Comparison of ENCODE assay signal across 10 cellular contexts in genomic region chr21:33070921-33071877, GRCh38. TPM values are rescaled to one million over a fixed set of nuclear protein-coding genes. Genes with fewer than 3 reads are reported as not detected.
DNase-seq lines count a peak whose midpoint lies in the region; ATAC-seq and TF ChIP-seq lines count a peak whose summit lies in the region.
"Had no signal": no experiment of that assay in that cellular context is flagged by ENCODE, and none has a peak within 500 bp of the region (broad histone marks: within the 10 kb centered on the region; RNA-seq: fewer than 3 reads in every experiment).

No MANE protein-coding gene starts in this region.

- no peaks in the 10 kb centered on the region for H3K4me1 Mint-ChIP-seq in Calu3 (ENCODE audit: low read depth, unreplicated experiment)

- H3K27me3 Mint-ChIP-seq in Calu3 (ENCODE audit: unreplicated experiment), result peaks cover 56% of the 10 kb centered on the region

- H3K4me3 Mint-ChIP-seq in Calu3 (ENCODE audit: low read depth, unreplicated experiment), result peak overlapping the region; percentile 57

- H2AK5ac ChIP-seq in IMR-90 (ENCODE audit: low read depth, low read length), result no peak overlapping the region

- no peak for TF ChIP-seq RAD21 in IMR-90 (IDR thresholded peaks at IDR 0.05; ENCODE audit: low read length)

- POLR2A ChIA-PET in IMR-90 (lab: Charles Lee; ENCODE audit: unreplicated experiment), result no interaction called here

- no peak overlapping the region for H3K23ac ChIP-seq in IMR-90 (ENCODE audit: low read depth, low read length)

- no peak overlapping the region for H2BK15ac ChIP-seq in IMR-90 (ENCODE audit: low read depth, low read length)

- H4K8ac ChIP-seq in IMR-90 (ENCODE audit: low read depth in 2 of 2, low read length in 2 of 2), result no peak overlapping the region

- H2BK120ac ChIP-seq in IMR-90 (ENCODE audit: low read depth, low read length), result no peak overlapping the region

- intact Hi-C loops in Calu3 (cut with micrococcal nuclease; ENCODE audit: unreplicated experiment), result no loop called here
- intact Hi-C loops in IMR-90 (cut with micrococcal nuclease), result no loop called here
- intact Hi-C loops in testis (cut with DNase I; ENCODE audit: low total_unique reads), result no loop called here

- H3K9me3 Mint-ChIP-seq in Calu3 (ENCODE audit: low read depth, unreplicated experiment), result no peaks in the 10 kb centered on the region

- H4K20me1 ChIP-seq in IMR-90 (ENCODE audit: insufficient read depth, low read length), result no peaks in the 10 kb centered on the region

- ATAC-seq in IMR-90 (ENCODE audit: low read depth) (no peak), left lobe of liver (peak; percentile 38)
- ATAC-seq: HCT116 had no signal

- no peak overlapping the region for H2BK5ac ChIP-seq in IMR-90 (ENCODE audit: low read depth, low read length, poor library complexity, severe bottlenecking)

- no peak overlapping the region for H3K9ac ChIP-seq in IMR-90 (ENCODE audit: low read depth, low read length)

- no peak overlapping the region for H3K27ac Mint-ChIP-seq in Calu3 (ENCODE audit: unreplicated experiment)

- BruUV-seq in Calu3 (replicated peaks; lab: Mats Ljungman, UMichigan), result no TSS peak
- no TSS peak for BruUV-seq in IMR-90 (replicated peaks; lab: Mats Ljungman, UMichigan)

- DNase-seq in Calu3, result peak; percentile 5
- DNase-seq in IMR-90, result no peak
- DNase-seq in astrocyte of the hippocampus (ENCODE audit: low read depth, low spot score), result peak; percentile 46
- DNase-seq in left lobe of liver (ENCODE audit: low spot score), result no peak
- DNase-seq in testis, result no peak
- no peak for DNase-seq in NCI-H774 (lab: John Stamatoyannopoulos, UW)
- DNase-seq in mesenteric fat pad (ENCODE audit: low spot score), result no peak
- DNase-seq in SK-N-DZ (ENCODE audit: low spot score), result no peak

- in situ Hi-C loops in IMR-90 (cut with MboI; ENCODE audit: low sequenced_read_pairs), result no loop called here

- H3K27me3 ChIP-seq in IMR-90 (ENCODE audit: control insufficient read depth, insufficient read depth, low read length), result peaks cover 93% of the 10 kb centered on the region
- no peaks in the 10 kb centered on the region for H3K27me3 ChIP-seq in testis

- dilution Hi-C loops in IMR-90 (cut with HindIII; ENCODE audit: low sequenced_read_pairs, unreplicated experiment), result no loop called here

- no peak overlapping the region for H3K4me3 ChIP-seq in IMR-90 (ENCODE audit: insufficient read depth, low read depth, low read length)
- H3K4me3 ChIP-seq in testis, result peak overlapping the region; percentile 24 to 58

- peaks cover 4% of the 10 kb centered on the region; the same call in 1 of the 2 replicates for H3K9me3 ChIP-seq in IMR-90 (ENCODE audit: control insufficient read depth, insufficient read depth, low read length)
- H3K9me3 ChIP-seq in testis, result no peaks in the 10 kb centered on the region

- H2AK9ac ChIP-seq in IMR-90 (replicated peaks; ENCODE audit: low read depth, low read length, poor library complexity), result no peak overlapping the region

- H3K36me3 Mint-ChIP-seq in Calu3 (ENCODE audit: insufficient read depth, unreplicated experiment), result no peaks in the 10 kb centered on the region

- H3K9me1 ChIP-seq in IMR-90 (ENCODE audit: insufficient read depth, low read length), result no peaks in the 10 kb centered on the region

- TF ChIP-seq CTCF in Calu3 (IDR thresholded peaks at IDR 0.05; ENCODE audit: unreplicated experiment), result no peak
- no peak for TF ChIP-seq CTCF in IMR-90 (conservative IDR thresholded peaks at IDR 0.05; ENCODE audit: low read depth, low read length)
- TF ChIP-seq CTCF in testis (IDR thresholded peaks at IDR 0.05), result no peak

- H3K27ac ChIP-seq in IMR-90 (ENCODE audit: insufficient read depth, low read length) (no peak overlapping the region), testis (no peak overlapping the region)

- H3K4me2 ChIP-seq in IMR-90 (ENCODE audit: low read depth, low read length), result no peak overlapping the region; the same call in 1 of the 2 replicates

- no peak overlapping the region for H3K56ac ChIP-seq in IMR-90 (ENCODE audit: extremely low read depth, insufficient read depth, low read length)

- WGBS in IMR-90 (ENCODE audit: extremely low coverage in 2 of 2, insufficient read length in 1 of 2), 2 experiments, result 0% methylated on average over 21 of the region's 87 CpGs; no CpG with 5 or more reads in 1 of the 2 experiments
- 3 to 5% methylated on average over 6 to 62 of the region's 87 CpGs for WGBS in testis, 2 donors

- no peaks in the 10 kb centered on the region for H3K79me1 ChIP-seq in IMR-90 (ENCODE audit: low read depth in 1 of 2, low read length in 2 of 2)

- CTCF ChIA-PET in Calu3 (lab: Charles Lee), result no interaction called here
- CTCF ChIA-PET in IMR-90 (lab: Yijun Ruan, JAX), result no interaction called here

- H3K4me1 ChIP-seq in IMR-90 (ENCODE audit: control insufficient read depth, insufficient read depth, low read length) (peaks cover 2% of the 10 kb centered on the region; the same call in 1 of the 2 replicates), testis (no peaks in the 10 kb centered on the region)

- no peak overlapping the region for H4K91ac ChIP-seq in IMR-90 (ENCODE audit: insufficient read depth, low read depth, low read length)

- no peak overlapping the region for H4K5ac ChIP-seq in IMR-90 (ENCODE audit: low read depth, low read length)

- no peak for TF ChIP-seq POLR2A in IMR-90 (IDR thresholded peaks at IDR 0.05; ENCODE audit: low read depth, low read length)
- TF ChIP-seq POLR2A in testis (IDR thresholded peaks at IDR 0.05), result no peak

- no peak overlapping the region for H3K14ac ChIP-seq in IMR-90 (replicated peaks; ENCODE audit: low read depth, low read length)

- H3K4ac ChIP-seq in IMR-90 (ENCODE audit: low read depth, low read length), result no peak overlapping the region

- H3K18ac ChIP-seq in IMR-90 (ENCODE audit: low read depth, low read length), result no peak overlapping the region

- H2BK20ac ChIP-seq in IMR-90 (ENCODE audit: low read depth, low read length), result no peak overlapping the region

- H3K36me3 ChIP-seq in IMR-90 (ENCODE audit: control insufficient read depth, insufficient read depth, low read length), result no peaks in the 10 kb centered on the region
- no peaks in the 10 kb centered on the region for H3K36me3 ChIP-seq in testis (ENCODE audit: low read depth, missing control alignments)

- H2AFZ ChIP-seq in IMR-90 (replicated peaks; ENCODE audit: low read length, poor library complexity), result peak overlapping the region; percentile 15

TF ChIP-seq in IMR-90, 13 proteins besides CTCF, POLR2A, EP300 and RAD21:
- TF ChIP-seq FOS (IDR thresholded peaks at IDR 0.05; ENCODE audit: low read depth, low read length), result no peak
- no peak for TF ChIP-seq MAZ (IDR thresholded peaks at IDR 0.05; ENCODE audit: borderline replicate concordance, low read depth, low read length)
- no peak for TF ChIP-seq RFX5 (IDR thresholded peaks at IDR 0.05; ENCODE audit: low read depth, low read length)
- no peak for TF ChIP-seq CHD1 (IDR thresholded peaks at IDR 0.05; ENCODE audit: low read depth, low read length)
- no peak for TF ChIP-seq CEBPB (IDR thresholded peaks at IDR 0.05; ENCODE audit: low read depth, low read length)
- no peak for TF ChIP-seq BHLHE40 (IDR thresholded peaks at IDR 0.05; ENCODE audit: low read depth, low read length)

RNA-seq across cellular contexts. Expression of gene OLIG1, which starts 1.3 kb away (rescaled TPM):
- total RNA-seq in Calu3 (2022) (not detected in 2 replicates), IMR-90 (2012; rRNA removed) (not detected in 2 replicates), left lobe of liver (not detected), testis (1 to 10 TPM; 4.3 to 5.1 TPM), mesenteric fat pad (not detected)
- polyA plus RNA-seq in IMR-90 (2012; rRNA removed) (not detected in 2 replicates), testis (ENCODE audit: insufficient read depth, low read depth, low replicate concordance) (3.9 TPM)
- not detected in 2 replicates for polyA plus RNA-seq in IMR-90 (2012; cell fraction: cytosol; rRNA removed)
- polyA plus RNA-seq in IMR-90 (2012; cell fraction: nucleus; rRNA removed; ENCODE audit: low replicate concordance), result not detected in 2 replicates
- not detected in 2 replicates for polyA plus RNA-seq in SK-N-DZ (2014; cell fraction: cytosol; rRNA removed)
- not detected in 2 replicates for polyA plus RNA-seq in SK-N-DZ (2014; cell fraction: nucleus; rRNA removed)
- total RNA-seq: subcutaneous adipose tissue had no signal

RNA-seq across cellular contexts. Expression of gene OLIG2, which starts 45.5 kb away (rescaled TPM):
- not detected in 2 replicates for total RNA-seq in Calu3 (2022)
- not detected in 2 replicates for total RNA-seq in IMR-90 (2012; rRNA removed)
- polyA plus RNA-seq in IMR-90 (2012; rRNA removed), result not detected in 2 replicates
- not detected in 2 replicates for polyA plus RNA-seq in IMR-90 (2012; cell fraction: cytosol; rRNA removed)
- polyA plus RNA-seq in IMR-90 (2012; cell fraction: nucleus; rRNA removed; ENCODE audit: low replicate concordance), result not detected in 2 replicates
- not detected for total RNA-seq in left lobe of liver
- not detected for total RNA-seq in testis
- not detected for polyA plus RNA-seq in testis (ENCODE audit: insufficient read depth, low read depth, low replicate concordance)
- total RNA-seq in mesenteric fat pad, result not detected
- polyA plus RNA-seq in SK-N-DZ (2014; cell fraction: cytosol; rRNA removed), result not detected in 2 replicates
- not detected in 2 replicates for polyA plus RNA-seq in SK-N-DZ (2014; cell fraction: nucleus; rRNA removed)
- total RNA-seq: subcutaneous adipose tissue had no signal

Comparison
In these comparisons a context has a peak if more than half of its experiments do, and no peak if none do; other contexts are left out.
1. DNase-seq: peak in Calu3 (single experiment) and astrocyte of the hippocampus (single experiment); none in IMR-90 (single experiment), left lobe of liver (single experiment), testis (single experiment), NCI-H774 (single experiment), mesenteric fat pad (single experiment) and SK-N-DZ (single experiment).